In the genomic region with DNA sequence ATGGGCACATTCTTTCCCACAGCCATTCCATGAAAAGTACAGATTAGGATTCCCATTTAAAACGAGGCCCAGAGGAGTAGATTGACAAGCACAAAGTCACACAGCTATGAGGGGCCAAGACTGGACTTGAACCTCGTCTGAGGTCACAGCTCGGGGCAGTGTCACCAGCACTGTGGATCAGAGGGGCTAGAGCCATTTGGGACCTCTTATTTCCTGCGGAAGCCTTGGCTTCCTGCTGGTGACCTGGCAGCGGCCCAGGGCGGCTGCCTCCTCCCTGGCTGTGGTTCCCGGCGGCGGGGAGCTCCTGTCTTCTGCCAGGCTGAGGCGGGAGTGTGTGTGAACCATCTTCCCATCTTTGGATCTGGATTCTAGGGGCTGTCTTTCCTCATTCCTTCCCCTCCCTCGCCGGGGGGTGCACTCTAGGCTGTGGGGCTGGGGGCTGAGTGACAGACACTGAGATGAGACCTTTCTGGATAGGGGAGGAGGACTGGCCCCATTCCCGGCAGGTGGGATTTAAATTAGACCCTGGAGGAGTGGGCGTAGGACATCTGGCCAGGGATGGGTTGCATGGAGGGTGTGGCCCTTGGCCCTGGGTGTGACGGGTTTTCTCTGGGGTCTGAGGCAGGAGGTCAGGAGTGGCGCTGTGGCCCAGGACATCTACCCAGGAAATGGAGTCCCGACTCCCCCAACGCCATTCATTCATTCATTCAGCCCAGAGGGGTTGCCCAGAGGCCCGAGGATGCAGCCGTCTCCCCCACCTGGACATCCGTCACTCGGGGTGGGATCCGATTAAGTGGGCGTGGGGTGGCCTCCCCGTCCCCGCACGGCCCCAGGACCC, we compare ENCODE assay signal across 8 cellular contexts. TPM values are rescaled to one million over a fixed set of nuclear protein-coding genes. Genes with fewer than 3 reads are reported as not detected.
DNase-seq lines count a peak whose midpoint lies in the region; ATAC-seq and TF ChIP-seq lines count a peak whose summit lies in the region.

No MANE protein-coding gene starts in this region.

- H3K36me3 Mint-ChIP-seq in CD4-positive, CD25-positive, alpha-beta regulatory T cell = no peaks in the 10 kb centered on the region
- no peaks in the 10 kb centered on the region; the same call in 2 of the 3 replicates for H3K36me3 Mint-ChIP-seq in GM23338 (ENCODE audit: low read depth)

- peak overlapping the region; percentile 85 to 96 (median 89) for H3K4me3 Mint-ChIP-seq in CD4-positive, CD25-positive, alpha-beta regulatory T cell
- H3K4me3 Mint-ChIP-seq in GM23338 = peak overlapping the region; percentile 84

- no peak for TF ChIP-seq RAD21 in liver (IDR thresholded peaks at IDR 0.05)

- DNase-seq in CD4-positive, CD25-positive, alpha-beta regulatory T cell = peak in 1 of 3 donors; percentile 29
- DNase-seq in GM23338 (ENCODE audit: low spot score) (no peak), RWPE2 (ENCODE audit: low spot score) (no peak), cerebellum (ENCODE audit: low spot score) (peak; percentile 60), NOMO-1 treated with DMSO at 0.1 percent for 48 hours (lab: John Stamatoyannopoulos, UW; ENCODE audit: unreplicated experiment) (no peak)

- H3K9ac ChIP-seq in liver (ENCODE audit: low read depth in 1 of 2, low read length in 2 of 2) = no peak overlapping the region
- peak overlapping the region; percentile 11 to 82 (median 76) for H3K9ac ChIP-seq in subcutaneous abdominal adipose tissue (ENCODE audit: low read length in 5 of 5)

- H3K36me3 ChIP-seq in CD4-positive, CD25-positive, alpha-beta regulatory T cell (ENCODE audit: control insufficient read depth, insufficient read depth, low read length) = no peaks in the 10 kb centered on the region
- H3K36me3 ChIP-seq in GM23338 (ENCODE audit: insufficient read depth) = no peaks in the 10 kb centered on the region
- no peaks in the 10 kb centered on the region for H3K36me3 ChIP-seq in RWPE2 (ENCODE audit: low read depth)
- no peaks in the 10 kb centered on the region for H3K36me3 ChIP-seq in liver (ENCODE audit: control insufficient read depth in 4 of 4, insufficient read depth in 3 of 4, low read depth in 1 of 4, low read length in 3 of 4)
- peaks cover 0 to 7% (median 0%) of the 10 kb centered on the region in 5 donors for H3K36me3 ChIP-seq in subcutaneous abdominal adipose tissue (ENCODE audit: control insufficient read depth in 5 of 5, insufficient read depth in 5 of 5, low read length in 5 of 5)

- H3K27me3 Mint-ChIP-seq in CD4-positive, CD25-positive, alpha-beta regulatory T cell = no peaks in the 10 kb centered on the region
- H3K27me3 Mint-ChIP-seq in GM23338 (ENCODE audit: insufficient read depth, low read depth, poor library complexity) = peaks cover 26% of the 10 kb centered on the region

- H3K27me3 ChIP-seq in CD4-positive, CD25-positive, alpha-beta regulatory T cell (ENCODE audit: control insufficient read depth, insufficient read depth, low read length) = no peaks in the 10 kb centered on the region
- H3K27me3 ChIP-seq in GM23338 (ENCODE audit: insufficient read depth) (no peaks in the 10 kb centered on the region), RWPE2 (ENCODE audit: insufficient read depth, poor library complexity, severe bottlenecking) (no peaks in the 10 kb centered on the region), liver (ENCODE audit: control insufficient read depth in 4 of 4, insufficient read depth in 4 of 4, low read length in 3 of 4) (no peaks in the 10 kb centered on the region), subcutaneous abdominal adipose tissue (ENCODE audit: control insufficient read depth in 5 of 5, insufficient read depth in 4 of 5, low read length in 5 of 5) (no peaks in the 10 kb centered on the region)

- H3K27ac ChIP-seq in CD4-positive, CD25-positive, alpha-beta regulatory T cell (ENCODE audit: insufficient read depth, low read length, poor library complexity, severe bottlenecking) = no peak overlapping the region
- H3K27ac ChIP-seq in GM23338 (ENCODE audit: low read depth) (no peak overlapping the region), RWPE2 (ENCODE audit: poor library complexity, severe bottlenecking) (peak overlapping the region; percentile 31), liver (ENCODE audit: low read depth in 1 of 2, low read length in 2 of 2) (no peak overlapping the region), subcutaneous abdominal adipose tissue (ENCODE audit: low read depth, low read length) (peak overlapping the region; percentile 58)

- no peaks in the 10 kb centered on the region for H3K9me2 ChIP-seq in GM23338 (ENCODE audit: insufficient read depth)

- peak overlapping the region; percentile 95 for H2AFZ ChIP-seq in GM23338

- peak overlapping the region; percentile 94 for H3K4me2 ChIP-seq in GM23338

- WGBS in liver = 8% methylated on average over 27 of the region's 27 CpGs

- peaks cover 16% of the 10 kb centered on the region; the same call in 1 of the 2 replicates for H3F3A ChIP-seq in GM23338 (replicated peaks; ENCODE audit: low read depth)

- H3K79me2 ChIP-seq in GM23338 (replicated peaks; ENCODE audit: insufficient read depth) = peaks cover 9% of the 10 kb centered on the region

- peaks cover 19% of the 10 kb centered on the region for H3K4me1 ChIP-seq in CD4-positive, CD25-positive, alpha-beta regulatory T cell (ENCODE audit: control insufficient read depth, insufficient read depth, low read length, poor library complexity, severe bottlenecking)
- H3K4me1 ChIP-seq in GM23338 (ENCODE audit: insufficient read depth) = peaks cover 46% of the 10 kb centered on the region
- H3K4me1 ChIP-seq in RWPE2 (ENCODE audit: insufficient read depth, poor library complexity, severe bottlenecking) = peaks cover 13% of the 10 kb centered on the region
- peaks cover 8 to 21% (median 17%) of the 10 kb centered on the region in 4 donors for H3K4me1 ChIP-seq in liver (ENCODE audit: control insufficient read depth in 4 of 4, insufficient read depth in 4 of 4, low read length in 3 of 4)
- H3K4me1 ChIP-seq in subcutaneous abdominal adipose tissue (ENCODE audit: control insufficient read depth in 5 of 5, insufficient read depth in 5 of 5, low read length in 5 of 5) = peaks cover 11 to 61% (median 52%) of the 10 kb centered on the region in 5 donors

- H4K20me1 ChIP-seq in GM23338 (replicated peaks; ENCODE audit: insufficient read depth) = peaks cover 13% of the 10 kb centered on the region

- no peak for ATAC-seq in CD4-positive, CD25-positive, alpha-beta regulatory T cell (ENCODE audit: low read depth in 2 of 2)
- ATAC-seq in GM23338 (no peak), RWPE2 (ENCODE audit: low read depth) (peak; percentile 25; the same call in 1 of the 3 replicates), GM19324 (IDR thresholded peaks at IDR 0.05; ENCODE audit: low FRiP score, unreplicated experiment) (no peak)

- H3K27ac Mint-ChIP-seq in CD4-positive, CD25-positive, alpha-beta regulatory T cell = peak overlapping the region; percentile 52 to 82 (median 71)
- H3K27ac Mint-ChIP-seq in GM23338 = no peak overlapping the region

- peak overlapping the region; percentile 67 for H3K4me3 ChIP-seq in CD4-positive, CD25-positive, alpha-beta regulatory T cell (ENCODE audit: low read depth, low read length)
- H3K4me3 ChIP-seq in GM23338 = peak overlapping the region; percentile 93
- peak overlapping the region; percentile 94 for H3K4me3 ChIP-seq in RWPE2 (ENCODE audit: severe bottlenecking)
- peak overlapping the region; percentile 21 to 92 (median 79) for H3K4me3 ChIP-seq in liver (ENCODE audit: low read depth in 1 of 3, low read length in 3 of 3)
- H3K4me3 ChIP-seq in subcutaneous abdominal adipose tissue (ENCODE audit: low read depth in 1 of 5, low read length in 5 of 5) = peak overlapping the region; percentile 70 to 84 (median 78)

- TF ChIP-seq CTCF in GM23338 (conservative IDR thresholded peaks at IDR 0.05; ENCODE audit: low read depth in 2 of 2) = peak in 1 of 2 experiments; percentile 13; a peak in 1 of 4 replicates
- TF ChIP-seq CTCF in RWPE2 (IDR thresholded peaks at IDR 0.05; ENCODE audit: poor library complexity, severe bottlenecking) = peak; percentile 9
- TF ChIP-seq CTCF in liver (IDR thresholded peaks at IDR 0.05; ENCODE audit: low read depth, low read length, missing input control) = no peak

- H3K4me1 Mint-ChIP-seq in CD4-positive, CD25-positive, alpha-beta regulatory T cell = peaks cover 0 to 24% (median 9%) of the 10 kb centered on the region in 4 donors
- H3K4me1 Mint-ChIP-seq in GM23338 = peaks cover 64% of the 10 kb centered on the region

- no peaks in the 10 kb centered on the region for H3K9me3 Mint-ChIP-seq in CD4-positive, CD25-positive, alpha-beta regulatory T cell
- no peaks in the 10 kb centered on the region for H3K9me3 Mint-ChIP-seq in GM23338

- H3K9me3 ChIP-seq in CD4-positive, CD25-positive, alpha-beta regulatory T cell (ENCODE audit: control insufficient read depth in 2 of 2, low read length in 2 of 2) = no peaks in the 10 kb centered on the region
- H3K9me3 ChIP-seq in RWPE2 (ENCODE audit: severe bottlenecking) (no peaks in the 10 kb centered on the region), liver (ENCODE audit: control insufficient read depth in 4 of 4, low read length in 3 of 4) (no peaks in the 10 kb centered on the region), subcutaneous abdominal adipose tissue (ENCODE audit: control insufficient read depth in 5 of 5, low read length in 5 of 5) (no peaks in the 10 kb centered on the region)

TF ChIP-seq in GM23338, 12 proteins besides CTCF, POLR2A, EP300 and RAD21 (continues in another document):
- no peak for TF ChIP-seq POLR2AphosphoS5 (IDR thresholded peaks at IDR 0.05; ENCODE audit: low read depth)

TF ChIP-seq in liver, 16 proteins besides CTCF, POLR2A, EP300 and RAD21 (continues in another document):
- TF ChIP-seq NR2F2 (IDR thresholded peaks at IDR 0.05) (peak; percentile 95), TAF1 (conservative IDR thresholded peaks at IDR 0.05) (no peak)

RNA-seq across cellular contexts. Expression of a gene that starts 0.9 kb away (rescaled TPM):
- 41.7 TPM for total RNA-seq in CD4-positive, CD25-positive, alpha-beta regulatory T cell
- 10 to 100 TPM; 29.7 to 33.8 (median 31.6) TPM for polyA plus RNA-seq in CD4-positive, CD25-positive, alpha-beta regulatory T cell
- 83.3 and 87.7 TPM in 2 replicates for total RNA-seq in GM23338 (2014; rRNA removed; shearing (Covaris generic))
- 30.1 and 31.8 TPM in 2 replicates for polyA plus RNA-seq in GM23338 (2016; fragmentation: Nextera tagmentation; extraction: Ambion mirVana)
- 66.2 TPM for total RNA-seq in cerebellum
- total RNA-seq in liver = 10 to 100 TPM in 1 of 2 donors, 1 to 10 TPM in 1; 9.9 to 12.2 TPM
- polyA plus RNA-seq in liver = 1 to 10 TPM; 2.4 to 6.3 TPM

RNA-seq across cellular contexts. Expression of a gene that starts 30.4 kb away (rescaled TPM):
- not detected for total RNA-seq in CD4-positive, CD25-positive, alpha-beta regulatory T cell
- not detected for polyA plus RNA-seq in CD4-positive, CD25-positive, alpha-beta regulatory T cell
- 107 and 129 TPM in 2 replicates for total RNA-seq in GM23338 (2014; rRNA removed; shearing (Covaris generic))
- 255 TPM in 2 replicates for polyA plus RNA-seq in GM23338 (2016; fragmentation: Nextera tagmentation; extraction: Ambion mirVana)
- 17.7 TPM for total RNA-seq in cerebellum
- 1 to 10 TPM in 1 of 2 donors, under 1 TPM in 1; 0.25 to 1.4 TPM for total RNA-seq in liver
- polyA plus RNA-seq in liver = under 1 TPM; 0.68 to 0.81 TPM

RNA-seq across cellular contexts. Expression of a gene that starts 43.0 kb away (rescaled TPM):
- total RNA-seq in CD4-positive, CD25-positive, alpha-beta regulatory T cell = 65.5 TPM
- polyA plus RNA-seq in CD4-positive, CD25-positive, alpha-beta regulatory T cell = 100 to 1,000 TPM; 139 to 207 (median 171) TPM
- 72.8 and 105 TPM in 2 replicates for total RNA-seq in GM23338 (2014; rRNA removed; shearing (Covaris generic))
- polyA plus RNA-seq in GM23338 (2016; fragmentation: Nextera tagmentation; extraction: Ambion mirVana) = 112 and 121 TPM in 2 replicates
- 57.2 TPM for total RNA-seq in cerebellum
- total RNA-seq in liver = 100 to 1,000 TPM in 1 of 2 donors, 10 to 100 TPM in 1; 73.9 to 138 TPM
- 100 to 1,000 TPM; 206 to 279 TPM for polyA plus RNA-seq in liver

Comparison
In these comparisons a context has a peak if more than half of its experiments do, and no peak if none do; other contexts are left out.
1. H3K27ac ChIP-seq: peak in RWPE2 (single experiment) and subcutaneous abdominal adipose tissue (single experiment); none in CD4-positive, CD25-positive, alpha-beta regulatory T cell (single experiment), GM23338 (single experiment) and liver (0 of 2).
2. H3K9ac ChIP-seq: peak in subcutaneous abdominal adipose tissue (5 of 5); none in liver (0 of 2).
3. Peak in every context shown above with its lines, with median percentiles within 50 percentile points of each other: H3K4me3 ChIP-seq.